1 cellular context compared by ENCODE assay signal in genomic region chr11:119381186-119381988, GRCh38.
TF ChIP-seq lines count a peak whose summit lies in the region.

USP2 (minus strand) TSS chr11:119381690; CDS start chr11:119373480, 8,210 bp downstream.

TF ChIP-seq in HepG2, 621 proteins besides CTCF, POLR2A, EP300 and RAD21 (continued from another document and continues in another):
- no peak for TF ChIP-seq SNAPC4 (CRISPR knock-in tag; IDR thresholded peaks at IDR 0.05)
- TF ChIP-seq ONECUT2 (CRISPR knock-in tag; IDR thresholded peaks at IDR 0.05) = no peak
- TF ChIP-seq ZNF280D (CRISPR knock-in tag; IDR thresholded peaks at IDR 0.05) = no peak; the same call in 1 of the 2 replicates
- no peak for TF ChIP-seq ZMAT5 (CRISPR knock-in tag; IDR thresholded peaks at IDR 0.05; ENCODE audit: borderline replicate concordance, low read depth)
- no peak for TF ChIP-seq GABPA (IDR thresholded peaks at IDR 0.05; ENCODE audit: low read depth, low read length)
- TF ChIP-seq GABPA (CRISPR knock-in tag; IDR thresholded peaks at IDR 0.05; ENCODE audit: low read depth) = peak; percentile 24; the same call in 1 of the 2 replicates
- TF ChIP-seq POLR2AphosphoS2 (IDR thresholded peaks at IDR 0.05; ENCODE audit: low read depth, low read length) = no peak
- TF ChIP-seq ZNF142 (CRISPR knock-in tag; IDR thresholded peaks at IDR 0.05) = no peak
- no peak for TF ChIP-seq KDM1A (CRISPR knock-in tag; IDR thresholded peaks at IDR 0.05)
- TF ChIP-seq KDM3A (CRISPR knock-in tag; IDR thresholded peaks at IDR 0.05; ENCODE audit: low read depth) = peak; percentile 66; the same call in 1 of the 2 replicates
- TF ChIP-seq CBX2 (IDR thresholded peaks at IDR 0.05; ENCODE audit: low read depth, low read length) = no peak
- TF ChIP-seq CBX2 (CRISPR knock-in tag; IDR thresholded peaks at IDR 0.05; ENCODE audit: low read depth) = no peak
- TF ChIP-seq PTBP1 (IDR thresholded peaks at IDR 0.05; ENCODE audit: low read depth, low read length, poor library complexity, severe bottlenecking) = peak; percentile 70
- TF ChIP-seq HDAC2 (CRISPR knock-in tag; IDR thresholded peaks at IDR 0.05) = peak; percentile 79
- peak; percentile 74 for TF ChIP-seq RBFOX2 (IDR thresholded peaks at IDR 0.05; ENCODE audit: low read depth, low read length)
- peak; percentile 76 for TF ChIP-seq RFXAP (CRISPR knock-in tag; IDR thresholded peaks at IDR 0.05; ENCODE audit: borderline replicate concordance)
- TF ChIP-seq ZNF629 (CRISPR knock-in tag; conservative IDR thresholded peaks at IDR 0.05) = no peak; the same call in 1 of the 2 replicates
- TF ChIP-seq EHMT2 (IDR thresholded peaks at IDR 0.05; ENCODE audit: borderline replicate concordance, low read depth, low read length) = no peak
- TF ChIP-seq ZXDC (CRISPR knock-in tag; IDR thresholded peaks at IDR 0.05) = 0 out of 2 replicates have a peak, but pooled peaks have one; percentile 28
- TF ChIP-seq NR2F1 (CRISPR knock-in tag; IDR thresholded peaks at IDR 0.05) = no peak
- TF ChIP-seq SP2 (CRISPR knock-in tag; IDR thresholded peaks at IDR 0.05) = peak; percentile 55; the same call in 1 of the 2 replicates
- TF ChIP-seq RFXANK (CRISPR knock-in tag; IDR thresholded peaks at IDR 0.05) = peak; percentile 91; the same call in 1 of the 2 replicates
- peak in 1 of 2 experiments; percentile 91; a peak in 2 of 4 replicates for TF ChIP-seq KLF16 (CRISPR knock-in tag; IDR thresholded peaks at IDR 0.05)
- TF ChIP-seq KLF9 (CRISPR knock-in tag; IDR thresholded peaks at IDR 0.05; ENCODE audit: low read depth) = peak; percentile 90; the same call in 1 of the 2 replicates
- TF ChIP-seq ZNF343 (CRISPR knock-in tag; IDR thresholded peaks at IDR 0.05) = no peak
- TF ChIP-seq MLXIP (CRISPR knock-in tag; IDR thresholded peaks at IDR 0.05; ENCODE audit: borderline replicate concordance) = no peak
- TF ChIP-seq PCBP1 (IDR thresholded peaks at IDR 0.05; ENCODE audit: borderline replicate concordance, low read depth, low read length) = 0 out of 2 replicates have a peak, but pooled peaks have one; percentile 24
- TF ChIP-seq ZNF382 (CRISPR knock-in tag; IDR thresholded peaks at IDR 0.05; ENCODE audit: borderline replicate concordance) = no peak
- TF ChIP-seq ZNF274 (CRISPR knock-in tag; IDR thresholded peaks at IDR 0.05) = peak; percentile 30; the same call in 1 of the 2 replicates
- TF ChIP-seq ZFYVE20 (CRISPR knock-in tag; IDR thresholded peaks at IDR 0.05; ENCODE audit: borderline replicate concordance, low read depth) = no peak
- no peak for TF ChIP-seq KDM5A (IDR thresholded peaks at IDR 0.05; ENCODE audit: borderline replicate concordance, low read length)
- peak; percentile 98 for TF ChIP-seq MXD3 (CRISPR knock-in tag; IDR thresholded peaks at IDR 0.05)
- no peak; the same call in 1 of the 2 replicates for TF ChIP-seq IRF9 (CRISPR knock-in tag; IDR thresholded peaks at IDR 0.05; ENCODE audit: borderline replicate concordance)
- TF ChIP-seq ZNF7 (CRISPR knock-in tag; IDR thresholded peaks at IDR 0.05) = no peak
- peak; percentile 63; the same call in 1 of the 2 replicates for TF ChIP-seq DRAP1 (CRISPR knock-in tag; IDR thresholded peaks at IDR 0.05)
- TF ChIP-seq ZSCAN30 (CRISPR knock-in tag; IDR thresholded peaks at IDR 0.05) = no peak
- TF ChIP-seq SAP130 (CRISPR knock-in tag; IDR thresholded peaks at IDR 0.05; ENCODE audit: low read depth) = peak; percentile 100
